17 cellular contexts compared by ENCODE assay signal in the genomic region with DNA sequence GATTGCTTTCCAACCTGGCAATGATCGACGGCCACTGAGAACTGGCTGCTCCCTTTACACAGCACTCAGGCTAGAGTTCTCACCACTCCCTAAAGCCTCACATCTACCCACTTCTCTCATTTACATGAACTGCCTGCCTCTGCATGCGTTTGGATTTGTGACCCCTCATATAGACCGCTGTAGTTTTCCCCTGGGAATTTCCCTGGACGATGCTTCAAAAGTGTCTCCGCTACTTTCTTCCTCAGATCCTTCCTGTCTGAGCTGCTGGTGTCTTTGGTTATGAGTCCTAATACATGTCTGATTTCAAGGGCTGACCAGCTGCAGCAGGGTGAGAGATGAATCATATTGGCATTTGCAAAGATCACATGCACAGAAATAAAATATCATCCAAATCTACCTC.
DNase-seq lines count a peak whose midpoint lies in the region; ATAC-seq and TF ChIP-seq lines count a peak whose summit lies in the region.
"Had no signal": no experiment of that assay in that cellular context is flagged by ENCODE, and none has a peak within 500 bp of the region (broad histone marks: within the 10 kb centered on the region; RNA-seq: fewer than 3 reads in every experiment).

No MANE protein-coding gene starts in this region.

- H4K20me1 ChIP-seq in GM23248 (ENCODE audit: insufficient read depth): no peaks in the 10 kb centered on the region

- ATAC-seq in GM18511 (IDR thresholded peaks at IDR 0.05; ENCODE audit: unreplicated experiment) (peak; percentile 75), HG03378 (IDR thresholded peaks at IDR 0.05; ENCODE audit: unreplicated experiment) (peak; percentile 64), psoas muscle (peak in 2 of 4 donors; percentile 17 to 27), GM18520 (IDR thresholded peaks at IDR 0.05; ENCODE audit: unreplicated experiment) (no peak)
- ATAC-seq in activated T-cell treated with anti-CD3 and anti-CD28 coated beads, Interleukin-2, amount 50 U/mL, for 72 hours (replicated peaks in 1 of 2): no peak

- H3K27ac Mint-ChIP-seq in activated T-cell treated with anti-CD3 and anti-CD28 coated beads, Interleukin-2, amount 50 U/mL, for 72 hours: no peak overlapping the region
- H3K27ac Mint-ChIP-seq: activated T-cell treated with anti-CD3 and anti-CD28 coated beads, Interleukin-2, amount 50 U/mL, for 24 hours had no signal

- H3K4me1 ChIP-seq in GM23248 (ENCODE audit: insufficient read depth): no peaks in the 10 kb centered on the region
- peaks cover 59% of the 10 kb centered on the region for H3K4me1 ChIP-seq in psoas muscle

- H3K9me3 ChIP-seq in GM23248 (ENCODE audit: low read depth): no peaks in the 10 kb centered on the region
- H3K9me3 ChIP-seq in psoas muscle: no peaks in the 10 kb centered on the region

- no peaks in the 10 kb centered on the region for H3K36me3 ChIP-seq in GM23248 (ENCODE audit: low read depth)
- H3K36me3 ChIP-seq in psoas muscle (ENCODE audit: insufficient read depth in 1 of 2, low read depth in 1 of 2): no peaks in the 10 kb centered on the region

- no peak overlapping the region for H2AFZ ChIP-seq in GM23248

- H3K4me1 Mint-ChIP-seq in activated T-cell treated with anti-CD3 and anti-CD28 coated beads, Interleukin-2, amount 50 U/mL, for 72 hours (ENCODE audit: low read depth): peaks cover 2% of the 10 kb centered on the region

- H3K9me3 Mint-ChIP-seq in activated T-cell treated with anti-CD3 and anti-CD28 coated beads, Interleukin-2, amount 50 U/mL, for 72 hours: no peaks in the 10 kb centered on the region
- H3K9me3 Mint-ChIP-seq: activated T-cell treated with anti-CD3 and anti-CD28 coated beads, Interleukin-2, amount 50 U/mL, for 24 hours; H9 had no signal

- intact Hi-C loops in psoas muscle (cut with DNase I): no loop called here

- H3K4me3 ChIP-seq in GM23248 (no peak overlapping the region), psoas muscle (no peak overlapping the region)
- H3K4me3 ChIP-seq: smooth muscle cell had no signal

- H3K79me2 ChIP-seq in GM23248 (ENCODE audit: insufficient read depth): no peaks in the 10 kb centered on the region

- in situ Hi-C loops in GM23248 (cut with MboI): no loop called here

- H3F3A ChIP-seq in GM23248 (ENCODE audit: insufficient read depth): no peaks in the 10 kb centered on the region

- H3K9ac ChIP-seq in GM23248: no peak overlapping the region

- H3K9me2 ChIP-seq in GM23248 (ENCODE audit: insufficient read depth): no peaks in the 10 kb centered on the region

- H3K27me3 Mint-ChIP-seq in activated T-cell treated with anti-CD3 and anti-CD28 coated beads, Interleukin-2, amount 50 U/mL, for 72 hours (ENCODE audit: low read depth): peaks cover 52% of the 10 kb centered on the region

- H3K27ac ChIP-seq in GM23248 (no peak overlapping the region), psoas muscle (peak overlapping the region; percentile 75)

- H3K36me3 Mint-ChIP-seq in activated T-cell treated with anti-CD3 and anti-CD28 coated beads, Interleukin-2, amount 50 U/mL, for 72 hours (ENCODE audit: insufficient read depth in 2 of 2): no peaks in the 10 kb centered on the region

- DNase-seq in GM23248: peak; percentile 11
- DNase-seq in psoas muscle: no peak
- no peak for DNase-seq in activated T-cell treated with anti-CD3 and anti-CD28 coated beads, Interleukin-2, amount 50 U/mL, for 72 hours
- DNase-seq in cerebellum (ENCODE audit: low spot score): no peak
- no peak for DNase-seq in GDM1 (lab: John Stamatoyannopoulos, UW)
- DNase-seq: activated CD4-positive, alpha-beta T cell treated with anti-CD3 and anti-CD28 coated beads for 48 hours; activated T-cell treated with anti-CD3 and anti-CD28 coated beads, Interleukin-2, amount 50 U/mL, for 24 hours; cerebellar nuclear complex; H9; IMR-90; NCI-H2171 treated with DMSO at 0.1 percent for 48 hours; SIG-M5; substantia nigra had no signal

- H3K27me3 ChIP-seq in GM23248 (replicated peaks; ENCODE audit: insufficient read depth) (peaks cover 54% of the 10 kb centered on the region), psoas muscle (ENCODE audit: insufficient read depth in 3 of 3, low read length in 2 of 3) (no peaks in the 10 kb centered on the region)

- no peak overlapping the region for H3K4me3 Mint-ChIP-seq in activated T-cell treated with anti-CD3 and anti-CD28 coated beads, Interleukin-2, amount 50 U/mL, for 72 hours
- H3K4me3 Mint-ChIP-seq: activated T-cell treated with anti-CD3 and anti-CD28 coated beads, Interleukin-2, amount 50 U/mL, for 24 hours; H9 had no signal

- no peak for TF ChIP-seq CTCF in psoas muscle (IDR thresholded peaks at IDR 0.05)

- H3K4me2 ChIP-seq in GM23248 (ENCODE audit: unreplicated experiment): no peak overlapping the region
- H3K4me2 ChIP-seq: smooth muscle cell had no signal

- 45 to 53% methylated on average over 6 of the region's 6 CpGs for WGBS in GM23248 (ENCODE audit: low coverage in 1 of 2, low lambda C conversion rate in 2 of 2, missing lambda C conversion rate in 2 of 2), 2 experiments
- 20 to 30% (median 21%) methylated on average over 6 of the region's 6 CpGs for WGBS in psoas muscle, 3 donors

Comparison
In these comparisons a context has a peak if more than half of its experiments do, and no peak if none do; other contexts are left out.
1. ATAC-seq: peak in GM18511 (single experiment) and HG03378 (single experiment); none in activated T-cell treated with anti-CD3 and anti-CD28 coated beads, Interleukin-2, amount 50 U/mL, for 72 hours (0 of 2) and GM18520 (single experiment).